In genomic region chr18:55264108-55264507, GRCh38 we compare ENCODE assay signal across 13 cellular contexts.
DNase-seq lines count a peak whose midpoint lies in the region; ATAC-seq, FAIRE-seq and TF ChIP-seq lines count a peak whose summit lies in the region.
"Had no signal": no experiment of that assay in that cellular context is flagged by ENCODE, and none has a peak within 500 bp of the region (broad histone marks: within the 10 kb centered on the region; RNA-seq: fewer than 3 reads in every experiment).

No MANE protein-coding gene starts in this region.

- H3K9ac ChIP-seq in H1 (replicated peaks in 1 of 4; ENCODE audit: extremely low read depth in 1 of 4, low read depth in 3 of 4, low read length in 3 of 4), result no peak overlapping the region

- H2BK20ac ChIP-seq in H1 (ENCODE audit: low read length), result no peak overlapping the region

- no peak overlapping the region for H2BK12ac ChIP-seq in H1 (ENCODE audit: low read depth, low read length)

- no peak overlapping the region for H3K4me3 ChIP-seq in H1 (ENCODE audit: extremely low read depth in 1 of 4, insufficient read depth in 2 of 4, low read depth in 3 of 4, low read length in 4 of 4)

- no peak for TF ChIP-seq POLR2A in H1 (IDR thresholded peaks at IDR 0.05; ENCODE audit: control extremely low read depth in 1 of 2, low read depth in 2 of 2, low read length in 2 of 2)

- H3K4me2 ChIP-seq in H1 (ENCODE audit: insufficient read depth in 1 of 2, low read depth in 2 of 2, low read length in 2 of 2), result no peak overlapping the region

- DNase-seq in GM19239 (ENCODE audit: insufficient read length, low spot score) (no peak), NCI-H2196 treated with DMSO at 0.1 percent for 48 hours (lab: John Stamatoyannopoulos, UW; ENCODE audit: unreplicated experiment) (peak; percentile 6), H1 (ENCODE audit: low read depth in 1 of 2, low spot score in 2 of 2) (no peak), neural crest cell (ENCODE audit: low read depth, low spot score) (no peak), DMS153 (lab: John Stamatoyannopoulos, UW) (no peak)
- DNase-seq in natural killer cell treated with Interleukin-12 subunit alpha and Interleukin-12 subunit beta and Interleukin-15 and Interleukin-18, amount 100 ng/mL, for 72 hours (ENCODE audit: low spot score), result no peak
- DNase-seq: amniotic stem cell; CD4-positive, alpha-beta T cell; naive thymus-derived CD8-positive, alpha-beta T cell; SHP77 treated with DMSO at 0.1 percent for 48 hours; stimulated activated CD4-positive, alpha-beta T cell treated with anti-CD3 and anti-CD28 coated beads, Interleukin-4, amount 100 ng/mL, for 4 hours had no signal

- TF ChIP-seq EP300 in H1 (IDR thresholded peaks at IDR 0.05; ENCODE audit: borderline replicate concordance in 1 of 2, low read depth in 2 of 2, low read length in 2 of 2), result no peak

- no peak overlapping the region for H2AFZ ChIP-seq in H1 (ENCODE audit: low read length)

- no peaks in the 10 kb centered on the region for H4K20me1 ChIP-seq in H1 (replicated peaks in 1 of 2; ENCODE audit: control insufficient read depth in 1 of 2, insufficient read depth in 2 of 2, low read length in 2 of 2)

- no peak overlapping the region for H2BK15ac ChIP-seq in H1 (ENCODE audit: low read length)

- no peaks in the 10 kb centered on the region for H3K27me3 Mint-ChIP-seq in neural crest cell (ENCODE audit: low read depth)
- H3K27me3 Mint-ChIP-seq in natural killer cell treated with Interleukin-12 subunit alpha and Interleukin-12 subunit beta and Interleukin-15 and Interleukin-18, amount 100 ng/mL, for 72 hours, result no peaks in the 10 kb centered on the region
- H3K27me3 Mint-ChIP-seq: CD4-positive, alpha-beta T cell; naive thymus-derived CD8-positive, alpha-beta T cell had no signal

- no peak overlapping the region for H3K18ac ChIP-seq in H1 (ENCODE audit: extremely low read depth, low read length)

- no peak for ATAC-seq in esophagus mucosa
- ATAC-seq in natural killer cell treated with Interleukin-12 subunit alpha and Interleukin-12 subunit beta and Interleukin-15 and Interleukin-18, amount 100 ng/mL, for 72 hours, result no peak
- no peak for ATAC-seq in HG03460 (IDR thresholded peaks at IDR 0.05; ENCODE audit: unreplicated experiment)
- ATAC-seq: naive thymus-derived CD8-positive, alpha-beta T cell had no signal

- H3K27ac ChIP-seq in H1 (ENCODE audit: low read depth, low read length), result no peak overlapping the region

- H3K4ac ChIP-seq in H1 (replicated peaks; ENCODE audit: insufficient read length, low read depth, low read length), result no peak overlapping the region

- H3K27me3 ChIP-seq in H1 (replicated peaks in 1 of 4; ENCODE audit: control insufficient read depth in 3 of 4, extremely low read depth in 1 of 4, insufficient read depth in 3 of 4, low read length in 3 of 4), result no peaks in the 10 kb centered on the region

- H3K4me3 Mint-ChIP-seq in neural crest cell, result no peak overlapping the region
- H3K4me3 Mint-ChIP-seq in natural killer cell treated with Interleukin-12 subunit alpha and Interleukin-12 subunit beta and Interleukin-15 and Interleukin-18, amount 100 ng/mL, for 72 hours, result no peak overlapping the region
- H3K4me3 Mint-ChIP-seq: CD4-positive, alpha-beta T cell; naive thymus-derived CD8-positive, alpha-beta T cell had no signal

- no peaks in the 10 kb centered on the region for H3K9me3 ChIP-seq in H1 (ENCODE audit: insufficient read depth in 2 of 2, low read depth in 1 of 2, low read length in 1 of 2)

- TF ChIP-seq CTCF in H1 (IDR thresholded peaks at IDR 0.05; ENCODE audit: control extremely low read depth in 1 of 3, insufficient read depth in 1 of 3, low read depth in 1 of 3, low read length in 3 of 3), result no peak
- no peak for TF ChIP-seq CTCF in neural crest cell (conservative IDR thresholded peaks at IDR 0.05)

- H2BK120ac ChIP-seq in H1 (replicated peaks; ENCODE audit: low read depth, low read length), result no peak overlapping the region

- H3K36me3 Mint-ChIP-seq in neural crest cell (ENCODE audit: low read depth), result peaks cover 28% of the 10 kb centered on the region
- no peaks in the 10 kb centered on the region for H3K36me3 Mint-ChIP-seq in natural killer cell treated with Interleukin-12 subunit alpha and Interleukin-12 subunit beta and Interleukin-15 and Interleukin-18, amount 100 ng/mL, for 72 hours
- H3K36me3 Mint-ChIP-seq: naive thymus-derived CD8-positive, alpha-beta T cell had no signal

- no peak for TF ChIP-seq RAD21 in H1 (IDR thresholded peaks at IDR 0.05 in 1 of 2, conservative IDR thresholded peaks at IDR 0.05 in 1 of 2; ENCODE audit: low read depth in 2 of 2, low read length in 2 of 2)

- H3K23me2 ChIP-seq in H1 (ENCODE audit: low read depth, low read length), result no peaks in the 10 kb centered on the region

- peaks cover 22% of the 10 kb centered on the region for H3K4me1 Mint-ChIP-seq in neural crest cell
- H3K4me1 Mint-ChIP-seq in natural killer cell treated with Interleukin-12 subunit alpha and Interleukin-12 subunit beta and Interleukin-15 and Interleukin-18, amount 100 ng/mL, for 72 hours (ENCODE audit: low read depth in 2 of 2), result peaks cover 10 to 21% of the 10 kb centered on the region in 2 donors

- no peak overlapping the region for H4K5ac ChIP-seq in H1 (ENCODE audit: insufficient read length, low read depth, low read length)

- no peak overlapping the region for H2AK5ac ChIP-seq in H1 (ENCODE audit: low read depth, low read length)

- FAIRE-seq in GM19239 (lab: Jason Lieb, UNC) (peak; percentile 85), H1 (lab: Jason Lieb, UNC) (peak; percentile 70)

- WGBS in H1 (ENCODE audit: extremely low coverage in 1 of 2, insufficient coverage in 1 of 2, insufficient read length in 1 of 2, insufficient replicate concordance in 2 of 2, low coverage in 1 of 2, low lambda C conversion rate in 2 of 2, missing lambda C conversion rate in 1 of 2), 2 experiments, result 66% methylated on average over 3 of the region's 3 CpGs; no CpG with 5 or more reads in 1 of the 2 experiments

- no peak overlapping the region for H3K56ac ChIP-seq in H1 (replicated peaks; ENCODE audit: insufficient read length, low read depth, low read length)

- H3K9me3 Mint-ChIP-seq in neural crest cell, result peaks cover 2% of the 10 kb centered on the region
- H3K9me3 Mint-ChIP-seq in natural killer cell treated with Interleukin-12 subunit alpha and Interleukin-12 subunit beta and Interleukin-15 and Interleukin-18, amount 100 ng/mL, for 72 hours, result no peaks in the 10 kb centered on the region
- H3K9me3 Mint-ChIP-seq: CD4-positive, alpha-beta T cell had no signal

- H3K79me1 ChIP-seq in H1 (ENCODE audit: low read depth, low read length), result no peaks in the 10 kb centered on the region

- CTCF ChIA-PET in H1 (lab: Charles Lee; ENCODE audit: partially characterized antibody), result interaction anchor here (1.3 to 2.1 kb wide), 3 partner anchors 11 to 29 kb away, joined by 3 to 11 read pairs (median 3); no protein-coding TSS in a partner anchor

- H4K8ac ChIP-seq in H1 (ENCODE audit: extremely low read depth, insufficient read depth, low read length), result no peak overlapping the region

- H3K36me3 ChIP-seq in H1 (ENCODE audit: control insufficient read depth in 2 of 4, insufficient read depth in 4 of 4, low read length in 3 of 4), result peaks cover 2 to 36% (median 18%) of the 10 kb centered on the region in 4 experiments; a peak in 5 of 8 replicates

- H3K4me1 ChIP-seq in H1 (replicated peaks in 1 of 4; ENCODE audit: control insufficient read depth in 3 of 4, insufficient read depth in 4 of 4, low read length in 3 of 4), result peaks cover 0 to 7% (median 5%) of the 10 kb centered on the region in 4 experiments; a peak in 4 of 7 replicates

- H4K91ac ChIP-seq in H1 (replicated peaks; ENCODE audit: insufficient read length, low read length), result no peak overlapping the region

- H3K27ac Mint-ChIP-seq in neural crest cell (ENCODE audit: unreplicated experiment), result peak overlapping the region; percentile 84
- no peak overlapping the region for H3K27ac Mint-ChIP-seq in natural killer cell treated with Interleukin-12 subunit alpha and Interleukin-12 subunit beta and Interleukin-15 and Interleukin-18, amount 100 ng/mL, for 72 hours
- H3K27ac Mint-ChIP-seq: CD4-positive, alpha-beta T cell; naive thymus-derived CD8-positive, alpha-beta T cell had no signal

- H2BK5ac ChIP-seq in H1 (ENCODE audit: low read depth, low read length), result no peak overlapping the region

- no peaks in the 10 kb centered on the region for H3K79me2 ChIP-seq in H1 (ENCODE audit: control insufficient read depth in 1 of 2, insufficient read depth in 2 of 2, low read length in 2 of 2)

- H3K23ac ChIP-seq in H1 (ENCODE audit: insufficient read length), result no peak overlapping the region

- no peak overlapping the region for H3K14ac ChIP-seq in H1 (ENCODE audit: insufficient read length)

- POLR2A ChIA-PET in H1 (lab: Charles Lee; ENCODE audit: partially characterized antibody), result no interaction called here

TF ChIP-seq in H1, 55 proteins besides CTCF, POLR2A, EP300 and RAD21:
- TF ChIP-seq TAF1 (IDR thresholded peaks at IDR 0.05; ENCODE audit: low read depth, low read length), result no peak
- peak; percentile 4; the same call in 1 of the 2 replicates for TF ChIP-seq SIX5 (IDR thresholded peaks at IDR 0.05; ENCODE audit: low read depth, low read length)
